ENCODE assay signal across 1 cellular context in genomic region chr11:14907411-14908213, GRCh38.
TF ChIP-seq lines count a peak whose summit lies in the region.

No MANE protein-coding gene starts in this region.

TF ChIP-seq in H1, 55 proteins besides CTCF, POLR2A, EP300 and RAD21:
- no peak for TF ChIP-seq KDM4A (IDR thresholded peaks at IDR 0.05; ENCODE audit: low read depth, low read length, severe bottlenecking)
- TF ChIP-seq RNF2 (IDR thresholded peaks at IDR 0.05; ENCODE audit: borderline replicate concordance, low read depth, low read length, missing control alignments, poor library complexity, severe bottlenecking), result no peak
- no peak for TF ChIP-seq NRF1 (IDR thresholded peaks at IDR 0.05; ENCODE audit: low read depth, low read length)
- no peak for TF ChIP-seq SUZ12 (IDR thresholded peaks at IDR 0.05; ENCODE audit: low read length)
- peak; percentile 23; the same call in 1 of the 2 replicates for TF ChIP-seq TBP (IDR thresholded peaks at IDR 0.05; ENCODE audit: low read depth, low read length)
- TF ChIP-seq CHD7 (IDR thresholded peaks at IDR 0.05; ENCODE audit: insufficient replicate concordance, low read length), result no peak
- no peak for TF ChIP-seq BRCA1 (IDR thresholded peaks at IDR 0.05; ENCODE audit: low read depth, low read length)
- 0 out of 2 replicates have a peak, but pooled peaks have one; percentile 7 for TF ChIP-seq TEAD4 (IDR thresholded peaks at IDR 0.05; ENCODE audit: low read depth, low read length)
- TF ChIP-seq TAF7 (optimal IDR thresholded peaks at IDR 0.05; ENCODE audit: borderline replicate concordance, low read depth, low read length), result no peak
- no peak for TF ChIP-seq CREB1 (IDR thresholded peaks at IDR 0.05)
- TF ChIP-seq YY1 (IDR thresholded peaks at IDR 0.05; ENCODE audit: low read depth, low read length), result no peak
- no peak for TF ChIP-seq USF2 (IDR thresholded peaks at IDR 0.05; ENCODE audit: low read length)
- no peak for TF ChIP-seq SP4 (IDR thresholded peaks at IDR 0.05; ENCODE audit: low read length)
- TF ChIP-seq MAFK (IDR thresholded peaks at IDR 0.05; ENCODE audit: low read depth, low read length), result no peak
- no peak for TF ChIP-seq CEBPB (IDR thresholded peaks at IDR 0.05; ENCODE audit: low read depth, low read length)
- 0 out of 4 replicates have a peak, but pooled peaks of 1 of the 2 experiments have one; percentile 33 for TF ChIP-seq HDAC2 (IDR thresholded peaks at IDR 0.05; ENCODE audit: borderline replicate concordance in 1 of 2, low read depth in 2 of 2, low read length in 2 of 2)
- no peak for TF ChIP-seq KDM5A (IDR thresholded peaks at IDR 0.05; ENCODE audit: low read length)
- peak; percentile 80 for TF ChIP-seq CTBP2 (IDR thresholded peaks at IDR 0.05; ENCODE audit: borderline replicate concordance, insufficient read depth, insufficient read length, low read length)
- no peak for TF ChIP-seq PHF8 (conservative IDR thresholded peaks at IDR 0.05; ENCODE audit: low read depth, low read length)
